Comparison of ENCODE assay signal across 2 cellular contexts in genomic region chr11:16093889-16094653, GRCh38.
TF ChIP-seq lines count a peak whose summit lies in the region.

No MANE protein-coding gene starts in this region.

TF ChIP-seq in K562, 482 proteins besides CTCF, POLR2A, EP300 and RAD21 (continued from another document and continues in another):
- TF ChIP-seq TRIM25 (IDR thresholded peaks at IDR 0.05; ENCODE audit: borderline replicate concordance) (no peak), ESRRB (CRISPR knock-in tag; IDR thresholded peaks at IDR 0.05; ENCODE audit: borderline replicate concordance) (no peak), KHSRP (IDR thresholded peaks at IDR 0.05) (no peak), POLR3G (IDR thresholded peaks at IDR 0.05; ENCODE audit: extremely low read depth, insufficient read length, insufficient replicate concordance) (no peak), NBN (IDR thresholded peaks at IDR 0.05; ENCODE audit: low read depth) (peak; percentile 86; the same call in 1 of the 2 replicates), ZNF143 (CRISPR knock-in tag; IDR thresholded peaks at IDR 0.05) (no peak), MNT (conservative IDR thresholded peaks at IDR 0.05) (peak; percentile 36 to 51), RBM39 (optimal IDR thresholded peaks at IDR 0.05; ENCODE audit: low read depth, low read length) (no peak), ARID3B (CRISPR knock-in tag; IDR thresholded peaks at IDR 0.05; ENCODE audit: borderline replicate concordance) (no peak), ZBTB1 (CRISPR knock-in tag; IDR thresholded peaks at IDR 0.05; ENCODE audit: borderline replicate concordance, low read depth) (no peak), MEIS2 (IDR thresholded peaks at IDR 0.05; ENCODE audit: partially characterized antibody) (peak; percentile 95), RCOR1 (IDR thresholded peaks at IDR 0.05; ENCODE audit: borderline replicate concordance in 1 of 2, low read depth in 2 of 2, low read length in 2 of 2) (0 out of 4 replicates have a peak, but pooled peaks of 1 of the 2 experiments have one; percentile 3), GATAD2B (IDR thresholded peaks at IDR 0.05; ENCODE audit: borderline replicate concordance) (no peak), SMARCC2 (IDR thresholded peaks at IDR 0.05; ENCODE audit: low read depth) (peak; percentile 68; the same call in 1 of the 2 replicates), ZNF184 (CRISPR knock-in tag; IDR thresholded peaks at IDR 0.05) (no peak), SP2 (IDR thresholded peaks at IDR 0.05; ENCODE audit: extremely low read depth, low read depth, low read length, poor library complexity, severe bottlenecking) (no peak), SMARCB1 (IDR thresholded peaks at IDR 0.05; ENCODE audit: insufficient read length, low read depth) (peak; percentile 64), ZNF280B (CRISPR knock-in tag; IDR thresholded peaks at IDR 0.05) (no peak), LEF1 (IDR thresholded peaks at IDR 0.05) (peak; percentile 72), NFATC3 (IDR thresholded peaks at IDR 0.05) (0 out of 2 replicates have a peak, but pooled peaks have one; percentile 36), CBFA2T3 (IDR thresholded peaks at IDR 0.05) (peak; percentile 75), HMGN3 (IDR thresholded peaks at IDR 0.05; ENCODE audit: borderline replicate concordance, extremely low read depth, insufficient read length, low read depth, low read length) (no peak), CC2D1A (IDR thresholded peaks at IDR 0.05) (peak; percentile 26; the same call in 1 of the 2 replicates), MYNN (IDR thresholded peaks at IDR 0.05) (0 out of 2 replicates have a peak, but pooled peaks have one; percentile 37), MYNN (CRISPR knock-in tag; IDR thresholded peaks at IDR 0.05) (no peak), ZNF282 (CRISPR knock-in tag; IDR thresholded peaks at IDR 0.05) (no peak), ELK3 (CRISPR knock-in tag; IDR thresholded peaks at IDR 0.05) (no peak), L3MBTL2 (IDR thresholded peaks at IDR 0.05) (no peak)

TF ChIP-seq in HepG2, 621 proteins besides CTCF, POLR2A, EP300 and RAD21 (continued from another document):
- peak; percentile 58; the same call in 1 of the 2 replicates for TF ChIP-seq ARID3A (IDR thresholded peaks at IDR 0.05; ENCODE audit: low read depth, low read length)
- peak; percentile 74 for TF ChIP-seq ATF7 (IDR thresholded peaks at IDR 0.05)
- no peak for TF ChIP-seq ATF7 (CRISPR knock-in tag; IDR thresholded peaks at IDR 0.05)
